In genomic region chr22:31629741-31630184, GRCh38 we compare ENCODE assay signal across 8 cellular contexts. TPM values are rescaled to one million over a fixed set of nuclear protein-coding genes. Genes with fewer than 3 reads are reported as not detected.
DNase-seq lines count a peak whose midpoint lies in the region; ATAC-seq and TF ChIP-seq lines count a peak whose summit lies in the region.

No MANE protein-coding gene starts in this region.

- H3K4me3 ChIP-seq in CD4-positive, alpha-beta memory T cell (ENCODE audit: low read length in 2 of 2): peak overlapping the region; percentile 29 to 69
- H3K4me3 ChIP-seq in OCI-LY3 (ENCODE audit: low read length) (peak overlapping the region; percentile 95), endodermal cell (ENCODE audit: low read length) (peak overlapping the region; percentile 82), neuronal stem cell (ENCODE audit: low read length in 2 of 2) (peak overlapping the region; percentile 69 to 84)

- peaks cover 85% of the 10 kb centered on the region for H3K79me2 ChIP-seq in OCI-LY3 (ENCODE audit: low read length)

- H3K4me1 Mint-ChIP-seq in CD4-positive, alpha-beta memory T cell: peaks cover 20 to 69% (median 39%) of the 10 kb centered on the region in 4 donors
- peaks cover 27% of the 10 kb centered on the region for H3K4me1 Mint-ChIP-seq in endodermal cell

- H3K36me3 ChIP-seq in CD4-positive, alpha-beta memory T cell (ENCODE audit: insufficient read depth, low read length): no peaks in the 10 kb centered on the region
- H3K36me3 ChIP-seq in OCI-LY3 (replicated peaks; ENCODE audit: low read depth, low read length) (peaks cover 5% of the 10 kb centered on the region), endodermal cell (ENCODE audit: control insufficient read depth, insufficient read depth, low read length) (peaks cover 19% of the 10 kb centered on the region), neuronal stem cell (replicated peaks in 1 of 2; ENCODE audit: control insufficient read depth in 2 of 2, insufficient read depth in 2 of 2, low read length in 2 of 2) (peaks cover 6 to 12% of the 10 kb centered on the region in 2 donors)

- H4K8ac ChIP-seq in neuronal stem cell (ENCODE audit: low read depth, low read length): no peak overlapping the region

- no peak overlapping the region for H3K4ac ChIP-seq in neuronal stem cell (ENCODE audit: low read length)

- intact Hi-C loops in CD4-positive, alpha-beta memory T cell (cut with micrococcal nuclease): loop anchor here (1.0 to 10.0 kb wide), 4 partner anchors 42 to 865 kb away; partner anchors contain the start of genes PIK3IP1 and SFI1

- H3K4me3 Mint-ChIP-seq in CD4-positive, alpha-beta memory T cell: peak overlapping the region; percentile 51 to 89 (median 75)
- H3K4me3 Mint-ChIP-seq in endodermal cell: peak overlapping the region; percentile 74

- H3K9ac ChIP-seq in OCI-LY3 (ENCODE audit: low read length): peak overlapping the region; percentile 91
- peak overlapping the region; percentile 76 for H3K9ac ChIP-seq in endodermal cell (ENCODE audit: extremely low read depth, low read length, poor library complexity, severe bottlenecking)
- peak overlapping the region; percentile 83 for H3K9ac ChIP-seq in neuronal stem cell (ENCODE audit: low read depth, low read length, poor library complexity)

- no peak for TF ChIP-seq POLR2A in GM18505 (IDR thresholded peaks at IDR 0.05; ENCODE audit: borderline replicate concordance, extremely low read depth, insufficient read depth, insufficient read length)

- no peak overlapping the region for H2BK15ac ChIP-seq in neuronal stem cell (ENCODE audit: low read length)

- no peak overlapping the region for H4K91ac ChIP-seq in neuronal stem cell (ENCODE audit: low read depth, low read length, poor library complexity)

- peak overlapping the region; percentile 76 for H2AK5ac ChIP-seq in neuronal stem cell (ENCODE audit: low read depth, low read length)

- H3K9me3 Mint-ChIP-seq in CD4-positive, alpha-beta memory T cell: peaks cover 0 to 5% (median 0%) of the 10 kb centered on the region in 8 donors
- no peaks in the 10 kb centered on the region for H3K9me3 Mint-ChIP-seq in endodermal cell

- no peak overlapping the region for H2BK5ac ChIP-seq in neuronal stem cell (ENCODE audit: low read length)

- TF ChIP-seq CTCF in OCI-LY3 (IDR thresholded peaks at IDR 0.05; ENCODE audit: low read depth, low read length) (no peak), endodermal cell (conservative IDR thresholded peaks at IDR 0.05) (no peak)

- no peaks in the 10 kb centered on the region for H3K27me3 Mint-ChIP-seq in CD4-positive, alpha-beta memory T cell
- H3K27me3 Mint-ChIP-seq in endodermal cell (ENCODE audit: insufficient read depth): no peaks in the 10 kb centered on the region

- peak overlapping the region; percentile 91 for H3K18ac ChIP-seq in neuronal stem cell (ENCODE audit: low read length)

- DNase-seq in CD4-positive, alpha-beta memory T cell: peak in 1 of 5 donors; percentile 51
- DNase-seq in endodermal cell (no peak), neuronal stem cell (ENCODE audit: low spot score) (no peak), NCI-H524 (lab: John Stamatoyannopoulos, UW) (no peak)
- DNase-seq in stimulated activated naive CD4-positive, alpha-beta T cell (lab: John Stamatoyannopoulos, UW): no peak

- H2BK120ac ChIP-seq in neuronal stem cell (ENCODE audit: low read depth, low read length): peak overlapping the region; percentile 66

- peaks cover 56% of the 10 kb centered on the region for H3K4me1 ChIP-seq in CD4-positive, alpha-beta memory T cell (ENCODE audit: insufficient read depth, low read length)
- peaks cover 17% of the 10 kb centered on the region for H3K4me1 ChIP-seq in OCI-LY3 (ENCODE audit: low read length)
- H3K4me1 ChIP-seq in endodermal cell (ENCODE audit: control insufficient read depth, insufficient read depth, low read length): peaks cover 25% of the 10 kb centered on the region
- peaks cover 14 to 31% of the 10 kb centered on the region in 2 donors for H3K4me1 ChIP-seq in neuronal stem cell (ENCODE audit: control insufficient read depth in 2 of 2, insufficient read depth in 1 of 2, low read depth in 1 of 2, low read length in 2 of 2)

- H3K27ac ChIP-seq in CD4-positive, alpha-beta memory T cell (ENCODE audit: low read depth, low read length): peak overlapping the region; percentile 86
- H3K27ac ChIP-seq in OCI-LY3 (ENCODE audit: low read length) (peak overlapping the region; percentile 70), endodermal cell (ENCODE audit: low read depth, low read length) (no peak overlapping the region), neuronal stem cell (replicated peaks; ENCODE audit: low read length) (no peak overlapping the region)

- no peak for ATAC-seq in GM18505 (IDR thresholded peaks at IDR 0.05; ENCODE audit: unreplicated experiment)
- no peak for ATAC-seq in GM19023 (IDR thresholded peaks at IDR 0.05; ENCODE audit: unreplicated experiment)

- peaks cover 0 to 1% of the 10 kb centered on the region in 2 donors for H3K36me3 Mint-ChIP-seq in CD4-positive, alpha-beta memory T cell
- no peaks in the 10 kb centered on the region for H3K36me3 Mint-ChIP-seq in endodermal cell (ENCODE audit: low read depth)

- no peak overlapping the region for H2BK12ac ChIP-seq in neuronal stem cell (ENCODE audit: low read length)

- H3K27me3 ChIP-seq in CD4-positive, alpha-beta memory T cell (ENCODE audit: insufficient read depth, low read length): no peaks in the 10 kb centered on the region
- H3K27me3 ChIP-seq in OCI-LY3 (ENCODE audit: low read depth, low read length) (no peaks in the 10 kb centered on the region), endodermal cell (ENCODE audit: control insufficient read depth, insufficient read depth, low read length, poor library complexity, severe bottlenecking) (no peaks in the 10 kb centered on the region), neuronal stem cell (ENCODE audit: control insufficient read depth in 3 of 3, insufficient read depth in 3 of 3, low read depth in 1 of 3, low read length in 3 of 3) (no peaks in the 10 kb centered on the region)

- POLR2A ChIA-PET in CD4-positive, alpha-beta memory T cell (lab: Charles Lee; ENCODE audit: partially characterized antibody): interaction anchor here (0.6 to 2.1 kb wide), 19 partner anchors 8 to 1039 kb away, joined by 3 to 23 read pairs (median 6); partner anchors contain the start of genes EIF4ENIF1, PATZ1, PES1 and PIK3IP1

- peak overlapping the region; percentile 69 to 92 (median 91) for H3K27ac Mint-ChIP-seq in CD4-positive, alpha-beta memory T cell
- no peak overlapping the region for H3K27ac Mint-ChIP-seq in endodermal cell

- 63 to 82% methylated on average over 7 to 14 of the region's 14 CpGs for WGBS in endodermal cell (ENCODE audit: insufficient coverage in 1 of 2, insufficient read length in 1 of 2), 2 experiments
- WGBS in neuronal stem cell (ENCODE audit: extremely low coverage in 2 of 2, insufficient read length in 2 of 2, insufficient replicate concordance in 1 of 2), 2 donors: no CpG with 5 or more reads among the region's 14 CpGs

- peak overlapping the region; percentile 97 for H3K4me2 ChIP-seq in OCI-LY3 (ENCODE audit: low read length)
- peak overlapping the region; percentile 94 for H3K4me2 ChIP-seq in neuronal stem cell (ENCODE audit: insufficient read depth, low read length, poor library complexity, severe bottlenecking)

- H3K79me1 ChIP-seq in neuronal stem cell (ENCODE audit: low read depth, low read length): peaks cover 29% of the 10 kb centered on the region

- peak overlapping the region; percentile 49 for H3K14ac ChIP-seq in neuronal stem cell (ENCODE audit: low read length)

- H3K9me3 ChIP-seq in CD4-positive, alpha-beta memory T cell (ENCODE audit: control insufficient read depth in 1 of 2, low read length in 2 of 2): no peaks in the 10 kb centered on the region
- H3K9me3 ChIP-seq in OCI-LY3 (ENCODE audit: insufficient read depth, low read length): no peaks in the 10 kb centered on the region
- no peaks in the 10 kb centered on the region for H3K9me3 ChIP-seq in endodermal cell (ENCODE audit: control insufficient read depth, low read length)
- H3K9me3 ChIP-seq in neuronal stem cell (replicated peaks in 1 of 2; ENCODE audit: control insufficient read depth in 2 of 2, insufficient read depth in 1 of 2, low read depth in 1 of 2, low read length in 2 of 2): no peaks in the 10 kb centered on the region

- peaks cover 61% of the 10 kb centered on the region for H4K20me1 ChIP-seq in OCI-LY3 (ENCODE audit: insufficient read depth, low read length)

- H3K23ac ChIP-seq in neuronal stem cell (ENCODE audit: low read depth, low read length, poor library complexity): peak overlapping the region; percentile 80

- CTCF ChIA-PET in CD4-positive, alpha-beta memory T cell (lab: Charles Lee; ENCODE audit: partially characterized antibody): interaction anchor here (1.1 to 7.0 kb wide), 6 partner anchors 14 to 340 kb away, joined by 3 to 65 read pairs (median 4); partner anchors contain the start of gene PISD

- peak overlapping the region; percentile 66; the same call in 1 of the 2 replicates for H2AFZ ChIP-seq in OCI-LY3 (ENCODE audit: low read depth, low read length)
- peak overlapping the region; percentile 87 for H2AFZ ChIP-seq in neuronal stem cell (ENCODE audit: low read length)

RNA-seq across cellular contexts. Expression of gene PISD, which starts 32.3 kb away (rescaled TPM):
- 10 to 100 TPM; 34.3 to 35.4 TPM for total RNA-seq in CD4-positive, alpha-beta memory T cell
- 10 to 100 TPM; 16.7 to 27.3 TPM for polyA plus RNA-seq in CD4-positive, alpha-beta memory T cell
- total RNA-seq in endodermal cell: 10 to 100 TPM; 39.1 to 43.4 TPM
- 29.2 TPM for polyA plus RNA-seq in endodermal cell (2013, experiment 1 of 2)
- polyA plus RNA-seq in endodermal cell (2013, experiment 2 of 2): 28.1 TPM
- 18.6 TPM for polyA plus RNA-seq in neuronal stem cell (2013, experiment 1 of 2)
- polyA plus RNA-seq in neuronal stem cell (2013, experiment 2 of 2): 18.6 TPM

Comparison
In these comparisons a context has a peak if more than half of its experiments do, and no peak if none do; other contexts are left out.
1. H3K27ac ChIP-seq: peak in CD4-positive, alpha-beta memory T cell (single experiment) and OCI-LY3 (single experiment); none in endodermal cell (single experiment) and neuronal stem cell (single experiment).
2. Peak in every context shown above with its lines, with median percentiles within 50 percentile points of each other: H3K4me3 ChIP-seq and H3K9ac ChIP-seq.